Comparison of ENCODE assay signal across 1 cellular context in genomic region chr2:224883172-224883516, GRCh38.
TF ChIP-seq lines count a peak whose summit lies in the region.

No MANE protein-coding gene starts in this region.

TF ChIP-seq in A549, 52 proteins besides CTCF, POLR2A, EP300 and RAD21 (continued from another document):
- TF ChIP-seq MAZ (IDR thresholded peaks at IDR 0.05; ENCODE audit: borderline replicate concordance, low read depth, low read length) (no peak), JUN (IDR thresholded peaks at IDR 0.05) (no peak), CBX8 (IDR thresholded peaks at IDR 0.05) (no peak), ZFP36 (IDR thresholded peaks at IDR 0.05; ENCODE audit: borderline replicate concordance, partially characterized antibody) (no peak), HOXB13 (CRISPR knock-in tag; IDR thresholded peaks at IDR 0.05; ENCODE audit: low read depth) (no peak), MAX (IDR thresholded peaks at IDR 0.05) (no peak)
